Comparison of ENCODE assay signal across 8 cellular contexts in genomic region chr2:202265467-202266277, GRCh38. TPM values are rescaled to one million over a fixed set of nuclear protein-coding genes. Genes with fewer than 3 reads are reported as not detected.
DNase-seq lines count a peak whose midpoint lies in the region; ATAC-seq and TF ChIP-seq lines count a peak whose summit lies in the region.

Gene NOP58, plus strand, starts transcription at chr2:202265763. Its CDS starts 179 bp downstream, at chr2:202265942.

- no peaks in the 10 kb centered on the region for H3K27me3 Mint-ChIP-seq in activated T-helper 17 cell treated with anti-CD3 and anti-CD28 coated beads, Interleukin-2, amount 50 U/mL, for 72 hours
- peaks cover 0 to 1% (median 0%) of the 10 kb centered on the region in 5 donors for H3K27me3 Mint-ChIP-seq in naive thymus-derived CD8-positive, alpha-beta T cell

- H3K27ac Mint-ChIP-seq in activated T-helper 17 cell treated with anti-CD3 and anti-CD28 coated beads, Interleukin-2, amount 50 U/mL, for 72 hours = no peak within 1 kb of the TSS
- H3K27ac Mint-ChIP-seq in naive thymus-derived CD8-positive, alpha-beta T cell = peak within 1 kb of the TSS in 5 of 10 donors; percentile 72 to 90 (median 80)

- no peak within 1 kb of the TSS for H3K4me3 Mint-ChIP-seq in activated T-helper 17 cell treated with anti-CD3 and anti-CD28 coated beads, Interleukin-2, amount 50 U/mL, for 72 hours
- H3K4me3 Mint-ChIP-seq in naive thymus-derived CD8-positive, alpha-beta T cell = peak within 1 kb of the TSS in 9 of 10 donors; percentile 51 to 76 (median 69)

- peak within 1 kb of the TSS; percentile 96 for H3K27ac ChIP-seq in RWPE1

- CTCF ChIA-PET in RWPE1 (lab: Yijun Ruan, JAX) = interaction anchor here (0.6 to 1.0 kb wide), 3 partner anchors 14 to 1196 kb away, joined by 3 to 5 read pairs (median 3); no protein-coding TSS in a partner anchor

- no peaks in the 10 kb centered on the region for H3K9me3 Mint-ChIP-seq in activated T-helper 17 cell treated with anti-CD3 and anti-CD28 coated beads, Interleukin-2, amount 50 U/mL, for 72 hours
- no peaks in the 10 kb centered on the region for H3K9me3 Mint-ChIP-seq in naive thymus-derived CD8-positive, alpha-beta T cell

- ATAC-seq in activated T-helper 17 cell treated with anti-CD3 and anti-CD28 coated beads, Interleukin-2, amount 50 U/mL, for 72 hours (replicated peaks) = peak; percentile 83
- peak; percentile 82 to 83 for ATAC-seq in naive thymus-derived CD8-positive, alpha-beta T cell

- H3K4me3 ChIP-seq in LNCaP clone FGC (ENCODE audit: low read depth, low read length) = peak within 1 kb of the TSS; percentile 97
- H3K4me3 ChIP-seq in fibroblast of mammary gland (ENCODE audit: control insufficient read depth, low read depth, low read length) = peak within 1 kb of the TSS; percentile 60

- peaks cover 6% of the 10 kb centered on the region for H3K4me1 Mint-ChIP-seq in activated T-helper 17 cell treated with anti-CD3 and anti-CD28 coated beads, Interleukin-2, amount 50 U/mL, for 72 hours
- peaks cover 0 to 35% (median 21%) of the 10 kb centered on the region in 4 donors for H3K4me1 Mint-ChIP-seq in naive thymus-derived CD8-positive, alpha-beta T cell

- H3K36me3 Mint-ChIP-seq in activated T-helper 17 cell treated with anti-CD3 and anti-CD28 coated beads, Interleukin-2, amount 50 U/mL, for 72 hours (ENCODE audit: low read depth) = no peaks in the 10 kb centered on the region
- H3K36me3 Mint-ChIP-seq in naive thymus-derived CD8-positive, alpha-beta T cell = peaks cover 0 to 7% (median 0%) of the 10 kb centered on the region in 3 donors

- DNase-seq in Daoy (ENCODE audit: low read depth) (peak; percentile 95), GOT3 (lab: John Stamatoyannopoulos, UW) (peak; percentile 76), LNCaP clone FGC (ENCODE audit: low read depth) (peak; percentile 86), RWPE1 (ENCODE audit: low spot score) (peak; percentile 93), fibroblast of mammary gland (ENCODE audit: low read depth) (peak; percentile 96)
- DNase-seq in naive thymus-derived CD8-positive, alpha-beta T cell = peak; percentile 77 to 96 (median 92)
- DNase-seq in stimulated activated naive CD4-positive, alpha-beta T cell (lab: John Stamatoyannopoulos, UW) = peak; percentile 78 to 93 (median 92)

- POLR2A ChIA-PET in RWPE1 (lab: Yijun Ruan, JAX; ENCODE audit: low non-redundant PET) = no interaction called here
- POLR2A ChIA-PET in naive thymus-derived CD8-positive, alpha-beta T cell (lab: Charles Lee) = interaction anchor here (0.6 to 4.8 kb wide), 5 partner anchors 27 to 816 kb away, joined by 3 to 25 read pairs (median 5); partner anchors contain the start of gene SUMO1

- TF ChIP-seq CTCF in LNCaP clone FGC (IDR thresholded peaks at IDR 0.05; ENCODE audit: control insufficient read depth, extremely low read depth, insufficient read depth) (no peak), RWPE1 (conservative IDR thresholded peaks at IDR 0.05; ENCODE audit: low read depth) (no peak), fibroblast of mammary gland (conservative IDR thresholded peaks at IDR 0.05; ENCODE audit: control insufficient read depth, insufficient read depth, low read depth, low read length) (no peak)

RNA-seq across cellular contexts. Expression of gene NOP58, which starts in this region (rescaled TPM):
- 200 and 296 TPM in 2 replicates for total RNA-seq in Daoy (2014; rRNA removed; shearing (Covaris generic))
- 100 to 1,000 TPM; 157 to 183 TPM for total RNA-seq in activated T-helper 17 cell treated with anti-CD3 and anti-CD28 coated beads, Interleukin-2, amount 50 U/mL, for 72 hours
- total RNA-seq in naive thymus-derived CD8-positive, alpha-beta T cell = 100 to 1,000 TPM; 130 to 132 TPM
- polyA plus RNA-seq in naive thymus-derived CD8-positive, alpha-beta T cell = 100 to 1,000 TPM in 1 of 3 donors, 10 to 100 TPM in 2; 89.1 to 106 (median 96.5) TPM

Comparison
In these comparisons a context has a peak if more than half of its experiments do, and no peak if none do; other contexts are left out.
1. Peak in every context shown above with its lines: DNase-seq, ATAC-seq, H3K4me3 ChIP-seq and H3K27ac ChIP-seq.